8 cellular contexts compared by ENCODE assay signal in genomic region chr10:102752934-102753664, GRCh38. TPM values are rescaled to one million over a fixed set of nuclear protein-coding genes. Genes with fewer than 3 reads are reported as not detected.
A peak's percentile ranks its signal among the peaks of the same experiment; 100 is the strongest.
DNase-seq lines count a peak whose midpoint lies in the region; ATAC-seq and TF ChIP-seq lines count a peak whose summit lies in the region.

No MANE protein-coding gene starts in this region.

- peaks cover 82% of the 10 kb centered on the region for H3K79me2 ChIP-seq in DND-41 (ENCODE audit: insufficient read depth, low read length)

- H3K4me3 ChIP-seq in DND-41 (ENCODE audit: low read depth in 1 of 2, low read length in 2 of 2) (no peak overlapping the region), WERI-Rb-1 (ENCODE audit: low read depth, low read length) (no peak overlapping the region), rectal smooth muscle tissue (ENCODE audit: low read length) (no peak overlapping the region)

- H3K9ac ChIP-seq in DND-41 (ENCODE audit: low read depth, low read length) (no peak overlapping the region), rectal smooth muscle tissue (ENCODE audit: low read length) (no peak overlapping the region)

- no peaks in the 10 kb centered on the region for H3K9me3 ChIP-seq in DND-41 (ENCODE audit: insufficient read depth, low read length, severe bottlenecking)
- no peaks in the 10 kb centered on the region for H3K9me3 ChIP-seq in WERI-Rb-1 (ENCODE audit: severe bottlenecking)

- H3K27me3 ChIP-seq in DND-41 (ENCODE audit: insufficient read depth, low read length, poor library complexity) (no peaks in the 10 kb centered on the region), WERI-Rb-1 (ENCODE audit: insufficient read depth, low read depth, severe bottlenecking) (no peaks in the 10 kb centered on the region), rectal smooth muscle tissue (ENCODE audit: control insufficient read depth, insufficient read depth, low read length) (no peaks in the 10 kb centered on the region)

- peak; percentile 91 for ATAC-seq in DND-41 (ENCODE audit: insufficient read depth, low read depth)
- ATAC-seq in GM21786 (IDR thresholded peaks at IDR 0.05; ENCODE audit: unreplicated experiment): no peak
- ATAC-seq in GM19328 (IDR thresholded peaks at IDR 0.05; ENCODE audit: unreplicated experiment): no peak

- H3K4me1 ChIP-seq in DND-41 (ENCODE audit: insufficient read depth, low read length) (peaks cover 9% of the 10 kb centered on the region), rectal smooth muscle tissue (ENCODE audit: control insufficient read depth, insufficient read depth, low read length) (peaks cover 17% of the 10 kb centered on the region)

- no peak overlapping the region for H2AFZ ChIP-seq in DND-41 (ENCODE audit: low read depth, low read length)

- peaks cover 12% of the 10 kb centered on the region; the same call in 1 of the 2 replicates for H4K20me1 ChIP-seq in DND-41 (ENCODE audit: insufficient read depth, low read length)

- no peak overlapping the region for H3K4me2 ChIP-seq in DND-41 (ENCODE audit: insufficient read depth, low read length)

- TF ChIP-seq CTCF in DND-41 (IDR thresholded peaks at IDR 0.05; ENCODE audit: borderline replicate concordance, extremely low read depth, low read length, poor library complexity, severe bottlenecking) (peak; percentile 69), WERI-Rb-1 (IDR thresholded peaks at IDR 0.05; ENCODE audit: low read depth, low read length) (peak; percentile 63)

- H3K27ac ChIP-seq in DND-41 (ENCODE audit: low read length) (no peak overlapping the region; the same call in 1 of the 2 replicates), WERI-Rb-1 (no peak overlapping the region), rectal smooth muscle tissue (ENCODE audit: low read depth, low read length) (peak overlapping the region; percentile 60)

- H3K36me3 ChIP-seq in DND-41 (ENCODE audit: insufficient read depth, low read length): no peaks in the 10 kb centered on the region
- no peaks in the 10 kb centered on the region for H3K36me3 ChIP-seq in WERI-Rb-1
- H3K36me3 ChIP-seq in rectal smooth muscle tissue (ENCODE audit: control insufficient read depth, insufficient read depth, low read length): no peaks in the 10 kb centered on the region

- DNase-seq in DND-41 (peak; percentile 51), HT-29 (ENCODE audit: low spot score) (peak; percentile 43), WERI-Rb-1 (peak; percentile 50), globus pallidus (ENCODE audit: low spot score) (peak; percentile 27)
- no peak for DNase-seq in activated CD8-positive, alpha-beta memory T cell treated with anti-CD3 and anti-CD28 coated beads, Interleukin-2, amount 50 U/mL, for 4 hours

RNA-seq across cellular contexts. Expression of gene WBP1L, which starts 9.4 kb away (rescaled TPM):
- total RNA-seq in HT-29 (2014; rRNA removed; shearing (Covaris generic)): 27.5 and 27.6 TPM in 2 replicates

RNA-seq across cellular contexts. Expression of gene SFXN2, which starts 38.7 kb away (rescaled TPM):
- total RNA-seq in HT-29 (2014; rRNA removed; shearing (Covaris generic)): 20.8 and 33.4 TPM in 2 replicates

RNA-seq across cellular contexts. Expression of gene ARL3, which starts 38.9 kb away (rescaled TPM):
- total RNA-seq in HT-29 (2014; rRNA removed; shearing (Covaris generic)): 4.5 and 6.0 TPM in 2 replicates
